Comparison of ENCODE assay signal across 14 cellular contexts in genomic region chr11:76348348-76348747, GRCh38. TPM values are rescaled to one million over a fixed set of nuclear protein-coding genes. Genes with fewer than 3 reads are reported as not detected.
DNase-seq lines count a peak whose midpoint lies in the region; ATAC-seq and TF ChIP-seq lines count a peak whose summit lies in the region.
"Had no signal": no experiment of that assay in that cellular context is flagged by ENCODE, and none has a peak within 500 bp of the region (broad histone marks: within the 10 kb centered on the region; RNA-seq: fewer than 3 reads in every experiment).

No MANE protein-coding gene starts in this region.

- H3K4me3 ChIP-seq in MG63: no peak overlapping the region
- H3K4me3 ChIP-seq: GM23338 had no signal

- H3K4me3 Mint-ChIP-seq in neural crest cell: no peak overlapping the region
- no peak overlapping the region for H3K4me3 Mint-ChIP-seq in activated T-helper 17 cell treated with anti-CD3 and anti-CD28 coated beads, Interleukin-2, amount 50 U/mL, for 72 hours
- H3K4me3 Mint-ChIP-seq: CD4-positive, alpha-beta memory T cell; GM23338; H9 had no signal

- H3K27ac Mint-ChIP-seq in neural crest cell (ENCODE audit: unreplicated experiment): peak overlapping the region; percentile 32
- no peak overlapping the region for H3K27ac Mint-ChIP-seq in activated T-helper 17 cell treated with anti-CD3 and anti-CD28 coated beads, Interleukin-2, amount 50 U/mL, for 72 hours
- H3K27ac Mint-ChIP-seq: GM23338, H9 had no signal

- no peaks in the 10 kb centered on the region for H3K9me3 Mint-ChIP-seq in neural crest cell
- no peaks in the 10 kb centered on the region for H3K9me3 Mint-ChIP-seq in activated T-helper 17 cell treated with anti-CD3 and anti-CD28 coated beads, Interleukin-2, amount 50 U/mL, for 72 hours
- H3K9me3 Mint-ChIP-seq: GM23338, H9 had no signal

- no peaks in the 10 kb centered on the region for H3K4me1 Mint-ChIP-seq in neural crest cell
- H3K4me1 Mint-ChIP-seq in activated T-helper 17 cell treated with anti-CD3 and anti-CD28 coated beads, Interleukin-2, amount 50 U/mL, for 72 hours: no peaks in the 10 kb centered on the region
- H3K4me1 Mint-ChIP-seq: CD4-positive, alpha-beta memory T cell; GM23338; H9 had no signal

- TF ChIP-seq CTCF in neural crest cell (conservative IDR thresholded peaks at IDR 0.05): no peak

- no peaks in the 10 kb centered on the region for H3K27me3 ChIP-seq in MG63

- H3K9me3 ChIP-seq in MG63: no peaks in the 10 kb centered on the region

- DNase-seq in MG63 (peak; percentile 42), amniotic epithelial cell (ENCODE audit: low read depth) (peak; percentile 4), neural crest cell (ENCODE audit: low read depth, low spot score) (no peak), COR-L47 (lab: John Stamatoyannopoulos, UW) (no peak)
- DNase-seq in activated T-cell treated with anti-CD3 and anti-CD28 coated beads, Interleukin-2, amount 50 U/mL, for 1 hour: no peak
- DNase-seq: C1 segment of cervical spinal cord; Caco-2; CD4-positive, alpha-beta memory T cell; DMS153; GF-D8; H9 had no signal

- no peak for ATAC-seq in activated T-helper 17 cell treated with anti-CD3 and anti-CD28 coated beads, Interleukin-2, amount 50 U/mL, for 72 hours (replicated peaks)
- ATAC-seq: GM23338, HCT116 had no signal

- H3K27me3 Mint-ChIP-seq in neural crest cell (ENCODE audit: low read depth): no peaks in the 10 kb centered on the region
- H3K27me3 Mint-ChIP-seq in activated T-helper 17 cell treated with anti-CD3 and anti-CD28 coated beads, Interleukin-2, amount 50 U/mL, for 72 hours: no peaks in the 10 kb centered on the region
- H3K27me3 Mint-ChIP-seq: CD4-positive, alpha-beta memory T cell had no signal

- H3K36me3 ChIP-seq in MG63: peaks cover 24% of the 10 kb centered on the region

- peaks cover 25% of the 10 kb centered on the region for H3K36me3 Mint-ChIP-seq in neural crest cell (ENCODE audit: low read depth)
- peaks cover 44% of the 10 kb centered on the region for H3K36me3 Mint-ChIP-seq in activated T-helper 17 cell treated with anti-CD3 and anti-CD28 coated beads, Interleukin-2, amount 50 U/mL, for 72 hours (ENCODE audit: low read depth)

RNA-seq across cellular contexts. Expression of gene THAP12, which starts 32.6 kb away (rescaled TPM):
- 53.6 and 137 TPM in 2 replicates for total RNA-seq in MG63 (2014; rRNA removed; shearing (Covaris generic); ENCODE audit: low replicate concordance)
- 55.2 and 62.0 TPM in 2 replicates for total RNA-seq in neural crest cell
- total RNA-seq in activated T-helper 17 cell treated with anti-CD3 and anti-CD28 coated beads, Interleukin-2, amount 50 U/mL, for 72 hours: 10 to 100 TPM; 25.5 to 39.6 TPM

RNA-seq across cellular contexts. Expression of gene GVQW3, which starts 32.8 kb away (rescaled TPM):
- 0.54 and 1.0 TPM in 2 replicates for total RNA-seq in MG63 (2014; rRNA removed; shearing (Covaris generic); ENCODE audit: low replicate concordance)
- total RNA-seq in neural crest cell: 13.8 and 13.9 TPM in 2 replicates
- total RNA-seq in activated T-helper 17 cell treated with anti-CD3 and anti-CD28 coated beads, Interleukin-2, amount 50 U/mL, for 72 hours: 1 to 10 TPM; 1.6 to 2.5 TPM

Comparison
In these comparisons a context has a peak if more than half of its experiments do, and no peak if none do; other contexts are left out.
1. DNase-seq: peak in MG63 (single experiment) and amniotic epithelial cell (single experiment); none in neural crest cell (single experiment), COR-L47 (single experiment) and activated T-cell treated with anti-CD3 and anti-CD28 coated beads, Interleukin-2, amount 50 U/mL, for 1 hour (single experiment).